ENCODE assay signal across 8 cellular contexts in the genomic region with DNA sequence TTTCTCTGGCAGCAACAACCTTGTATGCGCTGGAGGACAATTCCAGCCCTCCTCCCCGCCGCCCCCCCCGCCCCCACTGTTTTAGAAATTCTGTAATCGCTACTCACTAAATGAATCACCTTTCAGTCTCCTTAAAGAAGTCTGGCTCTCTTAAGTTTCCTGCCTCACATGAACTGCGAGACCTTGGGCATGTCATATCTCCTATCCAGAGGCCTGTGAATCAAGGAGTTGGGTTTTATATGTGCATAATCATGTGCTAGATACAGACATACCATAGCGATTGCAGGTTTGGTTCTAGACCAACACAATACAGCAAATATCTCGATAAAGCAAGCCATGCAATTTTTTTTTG.
DNase-seq lines count a peak whose midpoint lies in the region; ATAC-seq and TF ChIP-seq lines count a peak whose summit lies in the region.

No MANE protein-coding gene starts in this region.

- H3K27me3 Mint-ChIP-seq in T-helper 2 cell treated with Interferon-gamma antibody and Interleukin-4, amounts not matched to agents 5 μg/mL and 100 μg/mL, for 36 hours (ENCODE audit: low read depth), result no peaks in the 10 kb centered on the region

- H3K36me3 Mint-ChIP-seq in T-helper 2 cell treated with Interferon-gamma antibody and Interleukin-4, amounts not matched to agents 5 μg/mL and 100 μg/mL, for 36 hours (ENCODE audit: low read depth), result peaks cover 28% of the 10 kb centered on the region

- H3K36me3 ChIP-seq in muscle layer of duodenum (ENCODE audit: control insufficient read depth in 1 of 2, insufficient read depth in 2 of 2, low read length in 2 of 2), result peaks cover 13 to 23% of the 10 kb centered on the region in 2 donors

- H3K9me3 Mint-ChIP-seq in T-helper 2 cell treated with Interferon-gamma antibody and Interleukin-4, amounts not matched to agents 5 μg/mL and 100 μg/mL, for 36 hours, result no peaks in the 10 kb centered on the region

- H3K4me3 ChIP-seq in astrocyte of the spinal cord (ENCODE audit: low read depth, low read length) (peak overlapping the region; percentile 88), muscle layer of duodenum (ENCODE audit: low read depth in 1 of 2, low read length in 2 of 2) (peak overlapping the region; percentile 71 to 90)

- peaks cover 11% of the 10 kb centered on the region for H3K4me1 Mint-ChIP-seq in T-helper 2 cell treated with Interferon-gamma antibody and Interleukin-4, amounts not matched to agents 5 μg/mL and 100 μg/mL, for 36 hours (ENCODE audit: low read depth)

- no peaks in the 10 kb centered on the region for H3K27me3 ChIP-seq in muscle layer of duodenum (ENCODE audit: low read depth, low read length)

- no peak overlapping the region for H3K27ac ChIP-seq in muscle layer of duodenum (ENCODE audit: low read length)

- peak overlapping the region; percentile 92 for H3K4me3 Mint-ChIP-seq in T-helper 2 cell treated with Interferon-gamma antibody and Interleukin-4, amounts not matched to agents 5 μg/mL and 100 μg/mL, for 36 hours

- in situ Hi-C loops in astrocyte of the spinal cord (cut with HindIII; ENCODE audit: low sequenced_read_pairs), result no loop called here

- ATAC-seq in HG03354 (IDR thresholded peaks at IDR 0.05; ENCODE audit: poor library complexity, severe bottlenecking, unreplicated experiment), result peak; percentile 29
- no peak for ATAC-seq in HG03108 (IDR thresholded peaks at IDR 0.05; ENCODE audit: unreplicated experiment)

- no peak for TF ChIP-seq CTCF in astrocyte of the spinal cord (IDR thresholded peaks at IDR 0.05; ENCODE audit: low read depth, low read length)

- DNase-seq in T-helper 2 cell treated with Interferon-gamma antibody and Interleukin-4, amounts not matched to agents 5 μg/mL and 100 μg/mL, for 36 hours (ENCODE audit: low spot score), result no peak
- no peak for DNase-seq in T-helper 2 cell
- no peak for DNase-seq in astrocyte of the spinal cord (ENCODE audit: low read depth, low spot score)
- DNase-seq in DMS153 treated with DMSO at 0.1 percent for 48 hours (lab: John Stamatoyannopoulos, UW; ENCODE audit: unreplicated experiment), result no peak
- DNase-seq in NCI-H69 (lab: John Stamatoyannopoulos, UW), result no peak

- peak overlapping the region; percentile 91 for H3K27ac Mint-ChIP-seq in T-helper 2 cell treated with Interferon-gamma antibody and Interleukin-4, amounts not matched to agents 5 μg/mL and 100 μg/mL, for 36 hours

- H3K9me3 ChIP-seq in muscle layer of duodenum (ENCODE audit: control insufficient read depth in 1 of 2, low read length in 2 of 2), result no peaks in the 10 kb centered on the region

- H3K4me1 ChIP-seq in muscle layer of duodenum (ENCODE audit: control insufficient read depth in 1 of 2, insufficient read depth in 2 of 2, low read length in 2 of 2), result peaks cover 3 to 9% of the 10 kb centered on the region in 2 donors
